1 cellular context compared by ENCODE assay signal in genomic region chr17:27415090-27415795, GRCh38.
TF ChIP-seq lines count a peak whose summit lies in the region.

No MANE protein-coding gene starts in this region.

TF ChIP-seq in GM23338, 12 proteins besides CTCF, POLR2A, EP300 and RAD21:
- TF ChIP-seq EZH2 (IDR thresholded peaks at IDR 0.05; ENCODE audit: low read depth, unreplicated experiment) (no peak), POLR2AphosphoS5 (IDR thresholded peaks at IDR 0.05; ENCODE audit: low read depth) (no peak), ZNF462 (CRISPR knock-in tag; IDR thresholded peaks at IDR 0.05) (no peak), CREB1 (CRISPR knock-in tag; IDR thresholded peaks at IDR 0.05; ENCODE audit: low read depth) (no peak), ZNF331 (CRISPR knock-in tag; IDR thresholded peaks at IDR 0.05; ENCODE audit: low read depth) (no peak), JUNB (IDR thresholded peaks at IDR 0.05; ENCODE audit: unreplicated experiment) (no peak), ETS1 (IDR thresholded peaks at IDR 0.05) (no peak), EZH2phosphoT487 (IDR thresholded peaks at IDR 0.05; ENCODE audit: unreplicated experiment) (no peak), NANOG (IDR thresholded peaks at IDR 0.05; ENCODE audit: borderline replicate concordance) (no peak), REST (IDR thresholded peaks at IDR 0.05; ENCODE audit: unreplicated experiment) (no peak), STAT1 (IDR thresholded peaks at IDR 0.05; ENCODE audit: unreplicated experiment) (no peak), ZNF114 (CRISPR knock-in tag; IDR thresholded peaks at IDR 0.05) (no peak)
